Comparison of ENCODE assay signal across 8 cellular contexts in the genomic region with DNA sequence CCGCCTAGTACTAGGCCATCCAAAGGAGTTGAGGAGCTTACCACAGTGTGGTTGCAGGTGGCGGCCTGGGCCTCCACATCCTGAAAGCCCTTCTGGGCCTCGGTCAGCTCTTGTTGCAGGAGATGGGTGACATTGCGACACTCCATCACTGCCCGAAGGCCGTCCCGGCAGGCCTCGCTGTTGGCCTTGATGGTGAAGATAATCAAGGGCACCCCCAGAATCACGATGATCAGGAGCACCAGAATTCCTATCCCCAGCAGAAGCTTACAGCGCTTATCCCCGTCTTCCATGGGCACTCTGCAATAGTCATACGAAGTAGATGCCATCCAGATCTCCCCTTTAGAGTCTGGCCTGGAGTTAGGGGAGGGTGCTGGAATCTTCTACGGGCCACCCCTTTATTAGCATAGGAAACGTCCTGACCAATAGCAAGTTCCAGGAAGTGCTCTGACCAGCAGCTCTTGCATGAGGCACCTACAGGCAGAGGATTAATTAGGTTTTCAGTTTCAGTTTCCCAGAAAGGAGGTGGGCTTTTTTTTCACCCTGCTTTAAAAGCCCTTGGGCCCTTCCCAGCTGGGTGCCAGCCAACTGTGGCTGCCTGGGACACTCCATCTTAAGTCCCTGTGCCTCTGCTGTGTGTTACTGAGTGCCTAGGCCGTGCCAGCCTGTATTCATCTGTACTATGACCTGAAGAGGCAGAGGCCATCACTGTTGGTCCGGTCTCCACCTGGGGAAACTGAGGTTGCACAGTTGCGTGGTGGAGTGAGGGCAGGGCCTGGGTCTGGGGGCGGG. TPM values are rescaled to one million over a fixed set of nuclear protein-coding genes. Genes with fewer than 3 reads are reported as not detected.
DNase-seq lines count a peak whose midpoint lies in the region; ATAC-seq, FAIRE-seq and TF ChIP-seq lines count a peak whose summit lies in the region.

A gene with protein sequence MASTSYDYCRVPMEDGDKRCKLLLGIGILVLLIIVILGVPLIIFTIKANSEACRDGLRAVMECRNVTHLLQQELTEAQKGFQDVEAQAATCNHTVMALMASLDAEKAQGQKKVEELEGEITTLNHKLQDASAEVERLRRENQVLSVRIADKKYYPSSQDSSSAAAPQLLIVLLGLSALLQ (minus strand): TSS at position 381 of the 789 bp plus-strand sequence. CDS start 55 bp downstream, at position 326.

- peaks cover 27% of the 10 kb centered on the region for H3K4me1 ChIP-seq in effector memory CD4-positive, alpha-beta T cell (ENCODE audit: control insufficient read depth, insufficient read depth, low read length, poor library complexity, severe bottlenecking)
- H3K4me1 ChIP-seq in mesendoderm (ENCODE audit: control insufficient read depth, low read depth, low read length) (peaks cover 3% of the 10 kb centered on the region), testis (peaks cover 8% of the 10 kb centered on the region)

- peak within 1 kb of the TSS; percentile 20 for H3K4me2 ChIP-seq in mesendoderm (ENCODE audit: low read length)

- no peak within 1 kb of the TSS for H2BK5ac ChIP-seq in mesendoderm (ENCODE audit: low read length)

- H2BK15ac ChIP-seq in mesendoderm (replicated peaks; ENCODE audit: low read depth): no peak within 1 kb of the TSS

- H3K79me2 ChIP-seq in mesendoderm (ENCODE audit: control insufficient read depth, insufficient read depth, low read length): no peaks in the 10 kb centered on the region

- no peak within 1 kb of the TSS for H2BK120ac ChIP-seq in mesendoderm (ENCODE audit: low read depth, low read length)

- H3K9ac ChIP-seq in mesendoderm (ENCODE audit: low read length): peak within 1 kb of the TSS; percentile 60

- no peak for TF ChIP-seq CTCF in testis (IDR thresholded peaks at IDR 0.05)

- H3K27ac ChIP-seq in effector memory CD4-positive, alpha-beta T cell (ENCODE audit: insufficient read depth, low read length, poor library complexity, severe bottlenecking): peak within 1 kb of the TSS; percentile 78
- H3K27ac ChIP-seq in mesendoderm (ENCODE audit: low read depth, low read length): peak within 1 kb of the TSS; percentile 51
- peak within 1 kb of the TSS; percentile 85 to 94 for H3K27ac ChIP-seq in testis

- WGBS in mesendoderm (ENCODE audit: extremely low coverage, insufficient coverage, low lambda C conversion rate): no CpG with 5 or more reads among the region's 18 CpGs
- 52 to 53% methylated on average over 3 to 15 of the region's 18 CpGs for WGBS in testis, 2 donors

- no peaks in the 10 kb centered on the region for H3K27me3 ChIP-seq in effector memory CD4-positive, alpha-beta T cell (replicated peaks; ENCODE audit: control insufficient read depth, insufficient read depth, low read length, poor library complexity, severe bottlenecking)
- no peaks in the 10 kb centered on the region for H3K27me3 ChIP-seq in mesendoderm (ENCODE audit: insufficient read depth, low read length, poor library complexity)
- H3K27me3 ChIP-seq in testis: no peaks in the 10 kb centered on the region

- intact Hi-C loops in testis (cut with DNase I; ENCODE audit: low total_unique reads): no loop called here

- peak within 1 kb of the TSS; percentile 39 for H3K4ac ChIP-seq in mesendoderm (ENCODE audit: low read depth, low read length)

- H4K5ac ChIP-seq in mesendoderm (ENCODE audit: low read length): peak within 1 kb of the TSS; percentile 91

- H3K56ac ChIP-seq in mesendoderm (ENCODE audit: low read length): peak within 1 kb of the TSS; percentile 82

- H3K4me3 ChIP-seq in Jurkat, Clone E6-1 (ENCODE audit: low read length): peak within 1 kb of the TSS; percentile 63
- H3K4me3 ChIP-seq in effector memory CD4-positive, alpha-beta T cell (ENCODE audit: insufficient read depth, low read depth, low read length, poor library complexity, severe bottlenecking): peak within 1 kb of the TSS; percentile 73
- no peak within 1 kb of the TSS for H3K4me3 ChIP-seq in mesendoderm (ENCODE audit: low read length)
- H3K4me3 ChIP-seq in testis: peak within 1 kb of the TSS; percentile 56 to 66

- TF ChIP-seq POLR2A in testis (IDR thresholded peaks at IDR 0.05): peak; percentile 51

- peak; percentile 81 for ATAC-seq in GM21576 (IDR thresholded peaks at IDR 0.05; ENCODE audit: unreplicated experiment)
- ATAC-seq in activated CD4-positive, CD25-positive, alpha-beta regulatory T cell treated with anti-CD3 and anti-CD28 coated beads, Interleukin-2, amount 50 U/mL, for 24 hours: peak; percentile 87 to 88

- H3K18ac ChIP-seq in mesendoderm (ENCODE audit: low read length): peak within 1 kb of the TSS; percentile 65

- peak within 1 kb of the TSS; percentile 95 for H4K8ac ChIP-seq in mesendoderm (ENCODE audit: low read depth, low read length)

- H3K36me3 ChIP-seq in effector memory CD4-positive, alpha-beta T cell (ENCODE audit: control insufficient read depth, insufficient read depth, low read length): peaks cover 4% of the 10 kb centered on the region
- H3K36me3 ChIP-seq in mesendoderm (ENCODE audit: control insufficient read depth, insufficient read depth, low read length) (no peaks in the 10 kb centered on the region), testis (ENCODE audit: low read depth, missing control alignments) (no peaks in the 10 kb centered on the region)

- H2AK5ac ChIP-seq in mesendoderm (ENCODE audit: low read length): peak within 1 kb of the TSS; percentile 88

- peak; percentile 96 for FAIRE-seq in G401.6 (lab: Jason Lieb, UNC)

- H3K79me1 ChIP-seq in mesendoderm (ENCODE audit: low read length): no peaks in the 10 kb centered on the region

- H3K23ac ChIP-seq in mesendoderm (ENCODE audit: low read length): no peak within 1 kb of the TSS

- DNase-seq in Jurkat, Clone E6-1 (ENCODE audit: low read depth, low spot score): peak; percentile 81
- DNase-seq in effector memory CD4-positive, alpha-beta T cell: peak; percentile 27 to 62 (median 42)
- DNase-seq in mesendoderm: peak; percentile 52
- DNase-seq in testis: peak; percentile 76
- DNase-seq in NCI-H2081 (lab: John Stamatoyannopoulos, UW): no peak

- no peaks in the 10 kb centered on the region for H3K9me3 ChIP-seq in effector memory CD4-positive, alpha-beta T cell (ENCODE audit: control insufficient read depth, low read length)
- H3K9me3 ChIP-seq in testis: no peaks in the 10 kb centered on the region

RNA-seq across cellular contexts. Expression of the gene that starts here (rescaled TPM):
- not detected for polyA plus RNA-seq in Jurkat, Clone E6-1 (2012; ENCODE audit: insufficient read depth, insufficient read length)
- polyA plus RNA-seq in mesendoderm (2013, experiment 1 of 2): 4.3 TPM
- polyA plus RNA-seq in mesendoderm (2013, experiment 2 of 2): 4.1 TPM
- total RNA-seq in testis: 10 to 100 TPM; 37.4 to 64.4 TPM
- 71.4 TPM for polyA plus RNA-seq in testis (ENCODE audit: insufficient read depth, low read depth, low replicate concordance)

Comparison
In these comparisons a context has a peak if more than half of its experiments do, and no peak if none do; other contexts are left out.
1. DNase-seq: peak in Jurkat, Clone E6-1 (single experiment), effector memory CD4-positive, alpha-beta T cell (3 of 3), mesendoderm (single experiment) and testis (single experiment); none in NCI-H2081 (0 of 2).
2. Peak in every context shown above with its lines, with median percentiles within 50 percentile points of each other: H3K27ac ChIP-seq.